ENCODE assay signal across 10 cellular contexts in the genomic region with DNA sequence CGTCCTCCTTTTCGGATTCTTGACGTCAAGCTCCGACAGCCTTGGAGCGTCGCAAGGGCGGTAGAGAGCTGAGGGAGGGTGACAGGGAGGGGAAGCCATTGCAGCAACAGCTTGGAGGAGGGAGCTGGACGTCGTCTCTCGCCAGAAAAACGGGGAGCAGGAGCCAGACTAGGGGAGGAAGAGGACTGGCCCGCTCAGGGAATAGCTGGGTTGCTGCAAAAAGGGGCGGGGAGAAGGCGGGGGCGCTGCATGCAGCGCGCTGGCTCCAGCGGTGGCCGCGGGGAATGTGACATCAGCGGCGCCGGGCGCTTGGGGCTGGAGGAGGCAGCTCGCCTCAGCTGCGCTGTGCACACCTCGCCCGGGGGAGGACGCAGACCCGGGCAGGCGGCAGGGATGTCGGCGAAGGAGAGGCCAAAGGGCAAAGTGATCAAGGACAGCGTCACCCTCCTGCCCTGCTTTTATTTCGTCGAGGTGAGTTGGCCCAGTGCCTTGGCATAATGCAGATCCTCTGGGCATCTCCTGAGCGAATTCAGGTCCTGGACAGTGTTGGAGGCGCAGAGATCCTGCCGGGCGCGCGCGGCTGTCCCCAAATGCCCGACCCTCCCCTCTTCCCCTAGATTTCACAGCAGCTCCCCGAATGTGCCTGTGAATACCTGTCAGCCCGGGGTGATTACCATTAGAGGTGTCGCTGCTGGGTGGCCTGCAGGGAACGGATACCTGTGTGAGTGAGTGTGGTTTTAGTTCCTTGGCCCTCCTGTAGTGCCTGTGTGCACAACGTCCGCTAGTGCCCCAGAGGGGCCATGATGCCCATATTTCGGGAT. TPM values are rescaled to one million over a fixed set of nuclear protein-coding genes. Genes with fewer than 3 reads are reported as not detected.
DNase-seq lines count a peak whose midpoint lies in the region; ATAC-seq, FAIRE-seq and TF ChIP-seq lines count a peak whose summit lies in the region.
"Had no signal": no experiment of that assay in that cellular context is flagged by ENCODE, and none has a peak within 500 bp of the region (broad histone marks: within the 10 kb centered on the region; RNA-seq: fewer than 3 reads in every experiment).

A gene with protein sequence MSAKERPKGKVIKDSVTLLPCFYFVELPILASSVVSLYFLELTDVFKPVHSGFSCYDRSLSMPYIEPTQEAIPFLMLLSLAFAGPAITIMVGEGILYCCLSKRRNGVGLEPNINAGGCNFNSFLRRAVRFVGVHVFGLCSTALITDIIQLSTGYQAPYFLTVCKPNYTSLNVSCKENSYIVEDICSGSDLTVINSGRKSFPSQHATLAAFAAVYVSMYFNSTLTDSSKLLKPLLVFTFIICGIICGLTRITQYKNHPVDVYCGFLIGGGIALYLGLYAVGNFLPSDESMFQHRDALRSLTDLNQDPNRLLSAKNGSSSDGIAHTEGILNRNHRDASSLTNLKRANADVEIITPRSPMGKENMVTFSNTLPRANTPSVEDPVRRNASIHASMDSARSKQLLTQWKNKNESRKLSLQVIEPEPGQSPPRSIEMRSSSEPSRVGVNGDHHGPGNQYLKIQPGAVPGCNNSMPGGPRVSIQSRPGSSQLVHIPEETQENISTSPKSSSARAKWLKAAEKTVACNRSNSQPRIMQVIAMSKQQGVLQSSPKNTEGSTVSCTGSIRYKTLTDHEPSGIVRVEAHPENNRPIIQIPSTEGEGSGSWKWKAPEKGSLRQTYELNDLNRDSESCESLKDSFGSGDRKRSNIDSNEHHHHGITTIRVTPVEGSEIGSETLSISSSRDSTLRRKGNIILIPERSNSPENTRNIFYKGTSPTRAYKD (plus strand): TSS at position 292 of the 821 bp plus-strand sequence. CDS start 102 bp downstream, at position 394.

- peak within 1 kb of the TSS; percentile 69 for H3K4me2 ChIP-seq in HepG2 (ENCODE audit: low read depth, low read length)

- peak; percentile 72 for DNase-seq in DMS 273 (lab: John Stamatoyannopoulos, UW; ENCODE audit: unreplicated experiment)
- no peak for DNase-seq in DMS 273 treated with DMSO at 0.1 percent for 48 hours (lab: John Stamatoyannopoulos, UW)
- DNase-seq in NOMO-1 (lab: John Stamatoyannopoulos, UW; ENCODE audit: unreplicated experiment in 2 of 2), result peak; percentile 28 to 31
- DNase-seq in HepG2 (ENCODE audit: low spot score), result no peak
- no peak for DNase-seq in HTR-8/SVneo (ENCODE audit: insufficient read length, low spot score)

- no peak for TF ChIP-seq EP300 in HepG2 (IDR thresholded peaks at IDR 0.05; ENCODE audit: low read depth in 2 of 2, low read length in 2 of 2)
- no peak for TF ChIP-seq EP300 in HepG2 (CRISPR knock-in tag; IDR thresholded peaks at IDR 0.05; ENCODE audit: borderline replicate concordance)

- in situ Hi-C loops in HepG2 (cut with HindIII; ENCODE audit: extremely low pct_ligation_motif_present, low pct_unique_long_range_greater_than_20kb), result no loop called here

- no peak; the same call in 1 of the 2 replicates for TF ChIP-seq CTCF in HepG2 (CRISPR knock-in tag; IDR thresholded peaks at IDR 0.05)

- H3K79me2 ChIP-seq in HepG2 (ENCODE audit: insufficient read depth, low read length), result no peaks in the 10 kb centered on the region

- ATAC-seq in HepG2 (peak; percentile 99), GM19023 (IDR thresholded peaks at IDR 0.05; ENCODE audit: unreplicated experiment) (no peak)

- POLR2A ChIA-PET in HepG2 (lab: Yijun Ruan, JAX), result no interaction called here

- H3K9ac ChIP-seq in duodenal mucosa (ENCODE audit: low read depth in 1 of 2, low read length in 2 of 2) (no peak within 1 kb of the TSS), HepG2 (ENCODE audit: insufficient read depth, low read depth, low read length) (no peak within 1 kb of the TSS), subcutaneous abdominal adipose tissue (ENCODE audit: low read length in 5 of 5) (peak within 1 kb of the TSS in 2 of 5 donors; percentile 6 to 48)

- TF ChIP-seq RAD21 in HepG2 (CRISPR knock-in tag; IDR thresholded peaks at IDR 0.05), result no peak

- intact Hi-C loops in HepG2 (cut with micrococcal nuclease; ENCODE audit: unreplicated experiment), result no loop called here

- H3K27ac ChIP-seq in duodenal mucosa (ENCODE audit: low read depth, low read length), result no peak within 1 kb of the TSS
- no peak within 1 kb of the TSS for H3K27ac ChIP-seq in HepG2 (ENCODE audit: extremely low read length, insufficient read depth, low read length)
- H3K27ac ChIP-seq in subcutaneous abdominal adipose tissue (ENCODE audit: low read depth, low read length), result no peak within 1 kb of the TSS

- no peak within 1 kb of the TSS for H2AFZ ChIP-seq in HepG2 (ENCODE audit: low read length)

- CTCF ChIA-PET in HepG2 (lab: Yijun Ruan, JAX; ENCODE audit: low intra/inter-chr PET ratio, low total read pairs), result no interaction called here

- H3K4me3 ChIP-seq in duodenal mucosa (ENCODE audit: low read depth in 1 of 2, low read length in 2 of 2) (peak within 1 kb of the TSS; percentile 37 to 53), HepG2 (replicated peaks in 1 of 3; ENCODE audit: insufficient read depth in 1 of 3, low read depth in 2 of 3, low read length in 3 of 3) (peak within 1 kb of the TSS in 2 of 3 experiments; percentile 15 to 60; a peak in 2 of 6 replicates), subcutaneous abdominal adipose tissue (ENCODE audit: low read depth in 1 of 5, low read length in 5 of 5) (peak within 1 kb of the TSS; percentile 60 to 87 (median 81))

- no TSS peak for BruUV-seq in HepG2 (replicated peaks; lab: Mats Ljungman, UMichigan)

- peaks cover 12 to 17% of the 10 kb centered on the region in 2 donors for H3K27me3 ChIP-seq in duodenal mucosa (ENCODE audit: control insufficient read depth in 1 of 2, insufficient read depth in 2 of 2, low read length in 2 of 2)
- H3K27me3 ChIP-seq in HepG2 (ENCODE audit: control insufficient read depth in 1 of 2, insufficient read depth in 2 of 2, low read length in 2 of 2), result peaks cover 0 to 19% of the 10 kb centered on the region in 2 experiments; a peak in 3 of 5 replicates
- peaks cover 0 to 8% (median 0%) of the 10 kb centered on the region in 5 donors for H3K27me3 ChIP-seq in subcutaneous abdominal adipose tissue (ENCODE audit: control insufficient read depth in 5 of 5, insufficient read depth in 4 of 5, low read length in 5 of 5)

- peaks cover 0 to 6% of the 10 kb centered on the region in 2 donors for H3K4me1 ChIP-seq in duodenal mucosa (ENCODE audit: control insufficient read depth in 1 of 2, insufficient read depth in 2 of 2, low read length in 2 of 2)
- peaks cover 12% of the 10 kb centered on the region; the same call in 1 of the 2 replicates for H3K4me1 ChIP-seq in HepG2 (ENCODE audit: insufficient read depth, low read length)
- H3K4me1 ChIP-seq in subcutaneous abdominal adipose tissue (ENCODE audit: control insufficient read depth in 5 of 5, insufficient read depth in 5 of 5, low read length in 5 of 5), result peaks cover 5 to 15% (median 13%) of the 10 kb centered on the region in 5 donors

- no peak for FAIRE-seq in HepG2 (lab: Jason Lieb, UNC)
- no peak for FAIRE-seq in HTR-8/SVneo (lab: Jason Lieb, UNC)
- FAIRE-seq: A204.1 had no signal

- no peaks in the 10 kb centered on the region for H4K20me1 ChIP-seq in HepG2 (ENCODE audit: insufficient read depth, low read length)

- H3K36me3 ChIP-seq in duodenal mucosa (ENCODE audit: control insufficient read depth in 1 of 2, insufficient read depth in 2 of 2, low read length in 2 of 2), result no peaks in the 10 kb centered on the region
- H3K36me3 ChIP-seq in HepG2 (replicated peaks in 1 of 2; ENCODE audit: control insufficient read depth in 1 of 2, insufficient read depth in 2 of 2, low read length in 2 of 2), result no peaks in the 10 kb centered on the region
- H3K36me3 ChIP-seq in subcutaneous abdominal adipose tissue (ENCODE audit: control insufficient read depth in 5 of 5, insufficient read depth in 5 of 5, low read length in 5 of 5), result no peaks in the 10 kb centered on the region

- no peak for TF ChIP-seq POLR2A in HepG2 (IDR thresholded peaks at IDR 0.05; ENCODE audit: insufficient read depth in 1 of 2, low read depth in 2 of 2, low read length in 2 of 2)

- 10% methylated on average over 40 of the region's 51 CpGs for WGBS in HepG2 (ENCODE audit: low lambda C conversion rate)

- no peaks in the 10 kb centered on the region for H3K9me3 ChIP-seq in duodenal mucosa (ENCODE audit: control insufficient read depth in 1 of 2, low read length in 2 of 2)
- no peaks in the 10 kb centered on the region for H3K9me3 ChIP-seq in HepG2 (ENCODE audit: low read length)
- peaks cover 0 to 3% (median 0%) of the 10 kb centered on the region in 5 donors for H3K9me3 ChIP-seq in subcutaneous abdominal adipose tissue (ENCODE audit: control insufficient read depth in 5 of 5, low read length in 5 of 5)

RNA-seq across cellular contexts. Expression of the gene that starts here (rescaled TPM):
- not detected in 2 replicates for total RNA-seq in HepG2 (2016; rRNA removed; fragmentation: Illumina TruSeq; extraction: Trizol)
- total RNA-seq in HepG2 (2016; cell fraction: cytosol; rRNA removed; fragmentation: Illumina TruSeq; extraction: Trizol; ENCODE audit: low read depth), result not detected in 2 replicates
- total RNA-seq in HepG2 (2016; cell fraction: insoluble cytoplasmic fraction; rRNA removed; fragmentation: Illumina TruSeq; extraction: Trizol), result not detected in 2 replicates
- not detected in 2 replicates for total RNA-seq in HepG2 (2016; cell fraction: membrane; rRNA removed; fragmentation: Illumina TruSeq; extraction: Trizol)
- total RNA-seq in HepG2 (2016; cell fraction: nucleus; rRNA removed; fragmentation: Illumina TruSeq; extraction: Trizol), result not detected in 2 replicates
- polyA plus RNA-seq in HepG2 (2011; rRNA removed), result not detected in 2 replicates
- not detected in 2 replicates for polyA plus RNA-seq in HepG2 (2011; cell fraction: cytosol; rRNA removed)
- not detected in 2 replicates for polyA plus RNA-seq in HepG2 (2011; cell fraction: nucleus; rRNA removed)
- not detected in 2 replicates for polyA plus RNA-seq in HepG2 (2012)
- polyA plus RNA-seq in HepG2 (2016; cell fraction: cytosol; fragmentation: Illumina TruSeq; extraction: Trizol; ENCODE audit: low read depth), result not detected in 2 replicates
- polyA plus RNA-seq in HepG2 (2016; cell fraction: insoluble cytoplasmic fraction; fragmentation: Illumina TruSeq; extraction: Trizol; ENCODE audit: low read depth), result not detected in 2 replicates
- not detected in 2 replicates for polyA plus RNA-seq in HepG2 (2016; cell fraction: membrane; fragmentation: Illumina TruSeq; extraction: Trizol; ENCODE audit: low read depth)
- polyA plus RNA-seq in HepG2 (2016; cell fraction: nucleus; fragmentation: Illumina TruSeq; extraction: Trizol; ENCODE audit: insufficient read depth, low read depth), result not detected in 2 replicates
- not detected in 2 replicates for polyA minus RNA-seq in HepG2 (2011; rRNA and poly(A)+ RNA removed; ENCODE audit: low replicate concordance)
- polyA minus RNA-seq in HepG2 (2011; cell fraction: cytosol; rRNA and poly(A)+ RNA removed), result not detected in 2 replicates
- polyA minus RNA-seq in HepG2 (2011; cell fraction: nucleus; rRNA and poly(A)+ RNA removed), result not detected in 2 replicates
- total RNA-seq: SK-MEL-5 had no signal

Comparison
In these comparisons a context has a peak if more than half of its experiments do, and no peak if none do; other contexts are left out.
1. DNase-seq: peak in DMS 273 (single experiment) and NOMO-1 (2 of 2); none in DMS 273 treated with DMSO at 0.1 percent for 48 hours (single experiment), HepG2 (single experiment) and HTR-8/SVneo (single experiment).
2. Peak in ATAC-seq, H3K4me3 ChIP-seq and H3K4me2 ChIP-seq in HepG2; RNA of the gene not detected or under 1 TPM.
3. Peak in every context shown above with its lines, with median percentiles within 50 percentile points of each other: H3K4me3 ChIP-seq.